8 cellular contexts compared by ENCODE assay signal in genomic region chr1:223832637-223832943, GRCh38. TPM values are rescaled to one million over a fixed set of nuclear protein-coding genes. Genes with fewer than 3 reads are reported as not detected.
A peak's percentile ranks its signal among the peaks of the same experiment; 100 is the strongest.
DNase-seq lines count a peak whose midpoint lies in the region; ATAC-seq and TF ChIP-seq lines count a peak whose summit lies in the region.

No MANE protein-coding gene starts in this region.

- CTCF ChIA-PET in activated CD4-positive, alpha-beta T cell treated with anti-CD3 and anti-CD28 coated beads for 36 hours (lab: Charles Lee), result interaction anchor here (0.6 to 2.5 kb wide), 3 partner anchors 10 to 532 kb away, joined by 4 to 22 read pairs (median 5); no protein-coding TSS in a partner anchor

- H3K27ac ChIP-seq in foreskin keratinocyte (no peak overlapping the region), stomach (peak overlapping the region in 4 of 5 donors; percentile 30 to 80 (median 65))

- H3K9me3 Mint-ChIP-seq in activated CD4-positive, alpha-beta T cell treated with anti-CD3 and anti-CD28 coated beads for 36 hours (ENCODE audit: low read depth), result no peaks in the 10 kb centered on the region

- intact Hi-C loops in activated CD4-positive, alpha-beta T cell treated with anti-CD3 and anti-CD28 coated beads for 36 hours (cut with DNase I, micrococcal nuclease), result loop anchor here (1.0 to 10.0 kb wide), 9 partner anchors 12 to 1178 kb away; partner anchors contain the start of genes DEGS1 (in 2 of the 2), TP53BP2 (in 1 of the 2) and WDR26 (in 1 of the 2)
- intact Hi-C loops in stomach (cut with DNase I; ENCODE audit: low total_unique reads), result no loop called here

- no peak for TF ChIP-seq POLR2A in stomach (IDR thresholded peaks at IDR 0.05)

- ATAC-seq in activated CD4-positive, alpha-beta T cell treated with anti-CD3 and anti-CD28 coated beads for 36 hours, result peak; percentile 41
- ATAC-seq in foreskin keratinocyte, result peak; percentile 25
- no peak for ATAC-seq in GM18867 (IDR thresholded peaks at IDR 0.05; ENCODE audit: unreplicated experiment)

- H3K4me1 ChIP-seq in foreskin keratinocyte (peaks cover 41% of the 10 kb centered on the region), stomach (peaks cover 22 to 87% (median 43%) of the 10 kb centered on the region in 4 donors)

- 40 to 50% (median 49%) methylated on average over 3 of the region's 3 CpGs for WGBS in stomach, 5 donors

- in situ Hi-C loops in SK-MEL-5 (cut with HindIII; ENCODE audit: low pct_unique_long_range_greater_than_20kb, low sequenced_read_pairs), result no loop called here

- no peaks in the 10 kb centered on the region for H3K9me3 ChIP-seq in stomach

- H3K4me3 ChIP-seq in stomach, result no peak overlapping the region

- POLR2A ChIA-PET in activated CD4-positive, alpha-beta T cell treated with anti-CD3 and anti-CD28 coated beads for 36 hours (lab: Charles Lee), result interaction anchor here (0.9 to 2.2 kb wide), 3 partner anchors 9 to 14 kb away, joined by 4 to 13 read pairs (median 9); partner anchors contain the start of gene TP53BP2

- DNase-seq in activated CD4-positive, alpha-beta T cell treated with anti-CD3 and anti-CD28 coated beads for 36 hours, result peak; percentile 57
- DNase-seq in activated CD4-positive, alpha-beta T cell treated with anti-CD3 and anti-CD28 coated beads for 4 hours, result no peak
- peak; percentile 14 for DNase-seq in SK-MEL-5 (ENCODE audit: low read depth, low spot score)
- DNase-seq in foreskin keratinocyte, result no peak
- no peak for DNase-seq in stomach
- no peak for DNase-seq in kidney glomerular epithelial cell (lab: John Stamatoyannopoulos, UW)
- no peak for DNase-seq in NCI-H82 treated with DMSO at 0.1 percent for 48 hours (lab: John Stamatoyannopoulos, UW; ENCODE audit: unreplicated experiment)

- H3K36me3 Mint-ChIP-seq in activated CD4-positive, alpha-beta T cell treated with anti-CD3 and anti-CD28 coated beads for 36 hours (ENCODE audit: low read depth), result peaks cover 8% of the 10 kb centered on the region

- H3K27me3 Mint-ChIP-seq in activated CD4-positive, alpha-beta T cell treated with anti-CD3 and anti-CD28 coated beads for 36 hours, result no peaks in the 10 kb centered on the region

- no peaks in the 10 kb centered on the region for H3K36me3 ChIP-seq in stomach

- peaks cover 27% of the 10 kb centered on the region for H3K4me1 Mint-ChIP-seq in activated CD4-positive, alpha-beta T cell treated with anti-CD3 and anti-CD28 coated beads for 36 hours

- no peak overlapping the region for H3K27ac Mint-ChIP-seq in activated CD4-positive, alpha-beta T cell treated with anti-CD3 and anti-CD28 coated beads for 36 hours

- TF ChIP-seq EP300 in stomach (IDR thresholded peaks at IDR 0.05), result no peak

- H3K27me3 ChIP-seq in foreskin keratinocyte (no peaks in the 10 kb centered on the region), stomach (no peaks in the 10 kb centered on the region)

- no peak overlapping the region for H3K4me3 Mint-ChIP-seq in activated CD4-positive, alpha-beta T cell treated with anti-CD3 and anti-CD28 coated beads for 36 hours

- TF ChIP-seq CTCF in foreskin keratinocyte (conservative IDR thresholded peaks at IDR 0.05) (no peak), stomach (IDR thresholded peaks at IDR 0.05) (no peak)

RNA-seq across cellular contexts. Expression of gene TP53BP2, which starts 13.2 kb away (rescaled TPM):
- total RNA-seq in activated CD4-positive, alpha-beta T cell treated with anti-CD3 and anti-CD28 coated beads for 36 hours, result 10 to 100 TPM; 46.6 to 56.2 TPM
- total RNA-seq in SK-MEL-5 (2014; rRNA removed; shearing (Covaris generic)), result 22.8 and 25.3 TPM in 2 replicates
- 16.8 and 27.1 TPM in 2 replicates for polyA plus RNA-seq in SK-MEL-5 (2015; cell fraction: cytosol; rRNA removed)
- 24.3 and 25.6 TPM in 2 replicates for polyA plus RNA-seq in SK-MEL-5 (2015; cell fraction: nucleus; rRNA removed)
- total RNA-seq in foreskin keratinocyte, result 16.8 TPM in 2 replicates
- polyA plus RNA-seq in foreskin keratinocyte, result 4.2 and 5.6 TPM in 2 replicates
- total RNA-seq in stomach, result 100 to 1,000 TPM in 1 of 5 donors, 10 to 100 TPM in 4; 28.1 to 157 (median 51.9) TPM
- 10 to 100 TPM in 1 of 3 donors, 1 to 10 TPM in 2; 6.9 to 11.6 (median 8.8) TPM for polyA plus RNA-seq in stomach

Comparison
In these comparisons a context has a peak if more than half of its experiments do, and no peak if none do; other contexts are left out.
1. DNase-seq: peak in activated CD4-positive, alpha-beta T cell treated with anti-CD3 and anti-CD28 coated beads for 36 hours (single experiment) and SK-MEL-5 (single experiment); none in activated CD4-positive, alpha-beta T cell treated with anti-CD3 and anti-CD28 coated beads for 4 hours (0 of 2), foreskin keratinocyte (0 of 2), stomach (single experiment), kidney glomerular epithelial cell (single experiment) and NCI-H82 treated with DMSO at 0.1 percent for 48 hours (single experiment).